ENCODE assay signal across 15 cellular contexts in the genomic region with DNA sequence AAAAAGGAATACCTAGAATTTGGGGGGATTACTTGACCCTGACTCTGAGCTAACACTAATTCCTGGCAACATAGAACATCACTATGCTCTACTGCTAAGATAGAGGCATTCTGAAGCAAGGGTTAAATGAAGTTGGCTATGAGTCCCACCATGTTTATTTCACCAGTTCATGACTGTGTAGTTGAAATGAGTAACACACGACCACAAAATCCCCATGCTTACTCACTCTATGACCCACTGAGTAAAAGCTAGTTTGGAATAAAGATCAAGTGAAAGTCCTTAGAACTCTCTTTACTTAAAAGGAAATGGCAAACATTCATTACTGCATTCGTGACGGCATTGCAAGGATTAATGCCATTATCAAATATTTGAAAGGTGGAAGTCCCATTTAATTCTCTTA. TPM values are rescaled to one million over a fixed set of nuclear protein-coding genes. Genes with fewer than 3 reads are reported as not detected.
DNase-seq lines count a peak whose midpoint lies in the region; ATAC-seq and TF ChIP-seq lines count a peak whose summit lies in the region.
"Had no signal": no experiment of that assay in that cellular context is flagged by ENCODE, and none has a peak within 500 bp of the region (broad histone marks: within the 10 kb centered on the region; RNA-seq: fewer than 3 reads in every experiment).

No MANE protein-coding gene starts in this region.

- H3K27ac ChIP-seq in PC-9, result no peak overlapping the region
- H3K27ac ChIP-seq: SK-N-MC, skin epidermis, thoracic aorta had no signal

- H3K4me3 ChIP-seq in fibroblast of the aortic adventitia (ENCODE audit: low read depth, low read length), result no peak overlapping the region
- H3K4me3 ChIP-seq in PC-9, result no peak overlapping the region
- H3K4me3 ChIP-seq: SK-N-MC, skin epidermis, thoracic aorta had no signal

- peak; percentile 71 for ATAC-seq in GM18502 (IDR thresholded peaks at IDR 0.05; ENCODE audit: poor library complexity, unreplicated experiment)
- peak; percentile 67 for ATAC-seq in GM21619 (IDR thresholded peaks at IDR 0.05; ENCODE audit: unreplicated experiment)
- ATAC-seq in HG03139 (IDR thresholded peaks at IDR 0.05; ENCODE audit: unreplicated experiment), result no peak
- ATAC-seq: CD8-positive, alpha-beta T cell had no signal

- no peaks in the 10 kb centered on the region for H3K4me1 ChIP-seq in PC-9 (replicated peaks; ENCODE audit: insufficient read depth)

- H3K9me3 ChIP-seq in PC-9 (ENCODE audit: insufficient read depth, low read depth), result no peaks in the 10 kb centered on the region
- H3K9me3 ChIP-seq: thoracic aorta had no signal

- intact Hi-C loops in PC-9 (cut with micrococcal nuclease; ENCODE audit: unreplicated experiment), result no loop called here

- no peaks in the 10 kb centered on the region for H3F3A ChIP-seq in PC-9 (ENCODE audit: insufficient read depth, low read depth)

- no TSS peak for BruUV-seq in PC-9 (replicated peaks; lab: Mats Ljungman, UMichigan)

- CTCF ChIA-PET in PC-9 (lab: Charles Lee), result no interaction called here

- H4K20me1 ChIP-seq in PC-9 (ENCODE audit: insufficient read depth), result no peaks in the 10 kb centered on the region

- POLR2A ChIA-PET in PC-9 (lab: Charles Lee; ENCODE audit: unreplicated experiment), result no interaction called here

- H2AFZ ChIP-seq in PC-9, result no peak overlapping the region

- TF ChIP-seq CTCF in fibroblast of the aortic adventitia (IDR thresholded peaks at IDR 0.05; ENCODE audit: insufficient read depth, low read length), result no peak
- no peak for TF ChIP-seq CTCF in PC-9 (conservative IDR thresholded peaks at IDR 0.05)

- peaks cover 8% of the 10 kb centered on the region for H3K27me3 ChIP-seq in PC-9 (ENCODE audit: insufficient read depth, low read depth)

- DNase-seq in LHCN-M2 (ENCODE audit: low read depth) (peak; percentile 14), fibroblast of the aortic adventitia (ENCODE audit: low read depth) (peak; percentile 52), anterior cingulate cortex (lab: John Stamatoyannopoulos, UW) (no peak), PC-9 (no peak), SIG-M5 treated with dmso at 0.1 percent for 504 hours (lab: John Stamatoyannopoulos, UW; ENCODE audit: unreplicated experiment) (no peak)
- DNase-seq: amniotic stem cell; CD8-positive, alpha-beta T cell; mesendoderm; NK-92 treated with Interleukin-12 subunit alpha and Interleukin-12 subunit beta, amount 100 ng/mL, for 24 hours had no signal

- no peak overlapping the region for H3K4me2 ChIP-seq in PC-9

- H3K79me2 ChIP-seq in PC-9 (ENCODE audit: low read depth), result no peaks in the 10 kb centered on the region

- H3K36me3 ChIP-seq in PC-9 (ENCODE audit: low read depth), result no peaks in the 10 kb centered on the region
- H3K36me3 ChIP-seq: thoracic aorta had no signal

- H3K9me2 ChIP-seq in PC-9 (ENCODE audit: insufficient read depth), result no peaks in the 10 kb centered on the region

RNA-seq across cellular contexts. Expression of gene MRPL46, which starts 47.4 kb away (rescaled TPM):
- total RNA-seq in LHCN-M2 (2014; rRNA removed) (18.1 and 23.4 TPM in 2 replicates), fibroblast of the aortic adventitia (ENCODE audit: low replicate concordance) (8.5 and 16.4 TPM in 2 replicates), PC-9 (2021) (25.7 and 32.7 TPM in 2 replicates)
- 23.0 TPM for polyA plus RNA-seq in LHCN-M2 (2012)

RNA-seq across cellular contexts. Expression of gene MRPS11, which starts 47.7 kb away (rescaled TPM):
- total RNA-seq in LHCN-M2 (2014; rRNA removed), result 48.5 and 49.3 TPM in 2 replicates
- 106 TPM for polyA plus RNA-seq in LHCN-M2 (2012)
- total RNA-seq in fibroblast of the aortic adventitia (ENCODE audit: low replicate concordance), result 16.1 and 28.8 TPM in 2 replicates
- 38.1 and 57.2 TPM in 2 replicates for total RNA-seq in PC-9 (2021)

Comparison
In these comparisons a context has a peak if more than half of its experiments do, and no peak if none do; other contexts are left out.
1. DNase-seq: peak in LHCN-M2 (single experiment) and fibroblast of the aortic adventitia (single experiment); none in anterior cingulate cortex (0 of 58), PC-9 (0 of 2) and SIG-M5 treated with dmso at 0.1 percent for 504 hours (single experiment).